In genomic region chr11:102882389-102883024, GRCh38 we compare ENCODE assay signal across 1 cellular context.
A peak's percentile ranks its signal among the peaks of the same experiment; 100 is the strongest.
TF ChIP-seq lines count a peak whose summit lies in the region.

No MANE protein-coding gene starts in this region.

TF ChIP-seq in GM12878, 131 proteins besides CTCF, POLR2A, EP300 and RAD21 (continued from another document):
- TF ChIP-seq PKNOX1 (IDR thresholded peaks at IDR 0.05), result peak; percentile 23; the same call in 1 of the 2 replicates
- TF ChIP-seq, protein P1, sequence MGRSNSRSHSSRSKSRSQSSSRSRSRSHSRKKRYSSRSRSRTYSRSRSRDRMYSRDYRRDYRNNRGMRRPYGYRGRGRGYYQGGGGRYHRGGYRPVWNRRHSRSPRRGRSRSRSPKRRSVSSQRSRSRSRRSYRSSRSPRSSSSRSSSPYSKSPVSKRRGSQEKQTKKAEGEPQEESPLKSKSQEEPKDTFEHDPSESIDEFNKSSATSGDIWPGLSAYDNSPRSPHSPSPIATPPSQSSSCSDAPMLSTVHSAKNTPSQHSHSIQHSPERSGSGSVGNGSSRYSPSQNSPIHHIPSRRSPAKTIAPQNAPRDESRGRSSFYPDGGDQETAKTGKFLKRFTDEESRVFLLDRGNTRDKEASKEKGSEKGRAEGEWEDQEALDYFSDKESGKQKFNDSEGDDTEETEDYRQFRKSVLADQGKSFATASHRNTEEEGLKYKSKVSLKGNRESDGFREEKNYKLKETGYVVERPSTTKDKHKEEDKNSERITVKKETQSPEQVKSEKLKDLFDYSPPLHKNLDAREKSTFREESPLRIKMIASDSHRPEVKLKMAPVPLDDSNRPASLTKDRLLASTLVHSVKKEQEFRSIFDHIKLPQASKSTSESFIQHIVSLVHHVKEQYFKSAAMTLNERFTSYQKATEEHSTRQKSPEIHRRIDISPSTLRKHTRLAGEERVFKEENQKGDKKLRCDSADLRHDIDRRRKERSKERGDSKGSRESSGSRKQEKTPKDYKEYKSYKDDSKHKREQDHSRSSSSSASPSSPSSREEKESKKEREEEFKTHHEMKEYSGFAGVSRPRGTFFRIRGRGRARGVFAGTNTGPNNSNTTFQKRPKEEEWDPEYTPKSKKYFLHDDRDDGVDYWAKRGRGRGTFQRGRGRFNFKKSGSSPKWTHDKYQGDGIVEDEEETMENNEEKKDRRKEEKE (IDR thresholded peaks at IDR 0.05), result no peak
- no peak for TF ChIP-seq ZNF207 (IDR thresholded peaks at IDR 0.05; ENCODE audit: borderline replicate concordance)
- TF ChIP-seq CBX5 (IDR thresholded peaks at IDR 0.05; ENCODE audit: low read depth), result no peak
- no peak for TF ChIP-seq ZNF24 (IDR thresholded peaks at IDR 0.05)
- peak; percentile 94 for TF ChIP-seq EED (IDR thresholded peaks at IDR 0.05; ENCODE audit: low read depth)
- peak; percentile 85 for TF ChIP-seq JUNB (IDR thresholded peaks at IDR 0.05)
- TF ChIP-seq STAT1 (conservative IDR thresholded peaks at IDR 0.05), result no peak
- no peak for TF ChIP-seq SRF (IDR thresholded peaks at IDR 0.05; ENCODE audit: low read depth in 2 of 2, low read length in 2 of 2)
- TF ChIP-seq NBN (IDR thresholded peaks at IDR 0.05), result peak; percentile 67
- peak; percentile 19; the same call in 1 of the 2 replicates for TF ChIP-seq MTA2 (IDR thresholded peaks at IDR 0.05; ENCODE audit: low read depth)
- no peak for TF ChIP-seq CEBPB (IDR thresholded peaks at IDR 0.05; ENCODE audit: borderline replicate concordance in 1 of 2, low read depth in 2 of 2, low read length in 2 of 2)
- TF ChIP-seq RFX5 (IDR thresholded peaks at IDR 0.05; ENCODE audit: low read depth, low read length), result no peak
- peak; percentile 48; the same call in 1 of the 2 replicates for TF ChIP-seq FOXM1 (IDR thresholded peaks at IDR 0.05; ENCODE audit: low read depth, low read length)
- TF ChIP-seq ATF3 (IDR thresholded peaks at IDR 0.05; ENCODE audit: borderline replicate concordance, extremely low read depth, low read depth, low read length), result no peak
- no peak for TF ChIP-seq FOXK2 (IDR thresholded peaks at IDR 0.05)
- 0 out of 2 replicates have a peak, but pooled peaks have one; percentile 43 for TF ChIP-seq BCL11A (IDR thresholded peaks at IDR 0.05; ENCODE audit: low read depth, low read length)
- no peak for TF ChIP-seq BCL3 (IDR thresholded peaks at IDR 0.05; ENCODE audit: borderline replicate concordance, insufficient read depth, low read depth, low read length, poor library complexity, severe bottlenecking)
- TF ChIP-seq SPI1 (IDR thresholded peaks at IDR 0.05; ENCODE audit: borderline replicate concordance, insufficient read depth, low read depth, low read length), result peak; percentile 24; the same call in 1 of the 2 replicates
- TF ChIP-seq PRDM15 (CRISPR knock-in tag; IDR thresholded peaks at IDR 0.05), result no peak
- no peak for TF ChIP-seq MTA3 (IDR thresholded peaks at IDR 0.05; ENCODE audit: borderline replicate concordance, low read length)
- TF ChIP-seq BHLHE40 (IDR thresholded peaks at IDR 0.05; ENCODE audit: borderline replicate concordance in 1 of 2, low read depth in 2 of 2, low read length in 1 of 2), result no peak
- TF ChIP-seq RELA (IDR thresholded peaks at IDR 0.05; ENCODE audit: borderline replicate concordance, partially characterized antibody), result no peak
- no peak for TF ChIP-seq NR2C1 (IDR thresholded peaks at IDR 0.05)
